In the genomic region with DNA sequence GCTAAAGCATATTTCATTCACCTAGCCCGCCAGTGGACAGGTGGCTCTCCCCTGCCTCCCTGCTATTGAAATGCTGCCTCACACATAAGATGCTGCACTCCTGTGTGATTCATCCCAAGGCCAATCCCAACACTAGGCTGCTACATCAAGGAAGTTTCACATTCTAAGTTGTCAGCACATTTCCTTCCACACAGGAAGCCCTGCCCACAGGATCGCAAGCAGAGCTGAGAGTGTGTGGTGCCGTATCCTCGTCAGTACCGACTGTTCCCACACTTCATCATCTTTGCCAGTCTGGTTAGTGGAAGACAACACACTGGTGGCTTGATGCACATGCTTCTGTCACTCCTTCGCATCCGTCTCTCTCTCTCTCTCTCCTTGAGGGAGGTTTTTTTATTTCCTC, we compare ENCODE assay signal across 15 cellular contexts.
A peak's percentile ranks its signal among the peaks of the same experiment; 100 is the strongest.
DNase-seq lines count a peak whose midpoint lies in the region; ATAC-seq and TF ChIP-seq lines count a peak whose summit lies in the region.
"Had no signal": no experiment of that assay in that cellular context is flagged by ENCODE, and none has a peak within 500 bp of the region (broad histone marks: within the 10 kb centered on the region; RNA-seq: fewer than 3 reads in every experiment).

No MANE protein-coding gene starts in this region.

- H3K18ac ChIP-seq in neuronal stem cell (ENCODE audit: low read length): no peak overlapping the region

- no peak overlapping the region for H2AK5ac ChIP-seq in neuronal stem cell (ENCODE audit: low read depth, low read length)

- no peak overlapping the region for H2BK120ac ChIP-seq in neuronal stem cell (ENCODE audit: low read depth, low read length)

- WGBS in neuronal stem cell (ENCODE audit: extremely low coverage in 2 of 2, insufficient read length in 2 of 2, insufficient replicate concordance in 1 of 2), 2 donors: no CpG with 5 or more reads among the region's 7 CpGs

- H3K4me3 ChIP-seq in coronary artery (no peak overlapping the region), neuronal stem cell (ENCODE audit: low read length in 2 of 2) (peak overlapping the region in 1 of 2 donors; percentile 38)
- H3K4me3 ChIP-seq: HAP-1 had no signal

- H2AFZ ChIP-seq in neuronal stem cell (ENCODE audit: low read length): no peak overlapping the region

- H3K79me1 ChIP-seq in neuronal stem cell (ENCODE audit: low read depth, low read length): no peaks in the 10 kb centered on the region

- no peak overlapping the region for H2BK15ac ChIP-seq in neuronal stem cell (ENCODE audit: low read length)

- H3K9me3 ChIP-seq in neuronal stem cell (replicated peaks in 1 of 2; ENCODE audit: control insufficient read depth in 2 of 2, insufficient read depth in 1 of 2, low read depth in 1 of 2, low read length in 2 of 2): peaks cover 0 to 8% of the 10 kb centered on the region in 2 donors
- H3K9me3 ChIP-seq: HAP-1 had no signal

- H3K4ac ChIP-seq in neuronal stem cell (ENCODE audit: low read length): no peak overlapping the region

- H3K4me1 ChIP-seq in neuronal stem cell (ENCODE audit: control insufficient read depth in 2 of 2, insufficient read depth in 1 of 2, low read depth in 1 of 2, low read length in 2 of 2): no peaks in the 10 kb centered on the region
- H3K4me1 ChIP-seq: HAP-1 had no signal

- no peak overlapping the region for H3K23ac ChIP-seq in neuronal stem cell (ENCODE audit: low read depth, low read length, poor library complexity)

- H3K4me3 Mint-ChIP-seq in stimulated activated naive CD8-positive, alpha-beta T cell treated with anti-CD3 and anti-CD28 coated beads, Interleukin-15, amount 100 ng/mL, for 72 hours: no peak overlapping the region
- H3K4me3 Mint-ChIP-seq: CD8-positive, alpha-beta T cell had no signal

- H2BK5ac ChIP-seq in neuronal stem cell (ENCODE audit: low read length): no peak overlapping the region

- H3K27ac ChIP-seq in coronary artery (no peak overlapping the region), neuronal stem cell (replicated peaks; ENCODE audit: low read length) (no peak overlapping the region)

- no peak overlapping the region for H4K8ac ChIP-seq in neuronal stem cell (ENCODE audit: low read depth, low read length)

- no peak for TF ChIP-seq CTCF in coronary artery (IDR thresholded peaks at IDR 0.05)

- H3K27me3 Mint-ChIP-seq in stimulated activated naive CD8-positive, alpha-beta T cell treated with anti-CD3 and anti-CD28 coated beads, Interleukin-15, amount 100 ng/mL, for 72 hours: peaks cover 26% of the 10 kb centered on the region

- H3K4me1 Mint-ChIP-seq in stimulated activated naive CD8-positive, alpha-beta T cell treated with anti-CD3 and anti-CD28 coated beads, Interleukin-15, amount 100 ng/mL, for 72 hours: no peaks in the 10 kb centered on the region

- H3K14ac ChIP-seq in neuronal stem cell (ENCODE audit: low read length): no peak overlapping the region

- H3K4me2 ChIP-seq in neuronal stem cell (ENCODE audit: insufficient read depth, low read length, poor library complexity, severe bottlenecking): no peak overlapping the region

- no peak overlapping the region for H2BK12ac ChIP-seq in neuronal stem cell (ENCODE audit: low read length)

- no peak overlapping the region for H4K91ac ChIP-seq in neuronal stem cell (ENCODE audit: low read depth, low read length, poor library complexity)

- DNase-seq in cardiac septum (ENCODE audit: low spot score) (peak; percentile 47), left ventricle myocardium superior (no peak), coronary artery (ENCODE audit: low spot score) (peak; percentile 40), neuronal stem cell (ENCODE audit: low spot score) (no peak), ureter (ENCODE audit: low spot score) (peak; percentile 14), AG08395 (ENCODE audit: low spot score) (no peak)
- DNase-seq in stimulated activated naive CD8-positive, alpha-beta T cell treated with anti-CD3 and anti-CD28 coated beads, Interleukin-15, amount 100 ng/mL, for 72 hours: no peak
- DNase-seq: ACHN; AML-193; Calu3; CD8-positive, alpha-beta T cell; DMS79 treated with DMSO at 0.1 percent for 48 hours; GF-D8 had no signal

- no peaks in the 10 kb centered on the region for H3K36me3 ChIP-seq in neuronal stem cell (replicated peaks in 1 of 2; ENCODE audit: control insufficient read depth in 2 of 2, insufficient read depth in 2 of 2, low read length in 2 of 2)
- H3K36me3 ChIP-seq: HAP-1 had no signal

- H3K27me3 ChIP-seq in neuronal stem cell (ENCODE audit: control insufficient read depth in 3 of 3, insufficient read depth in 3 of 3, low read depth in 1 of 3, low read length in 3 of 3): peaks cover 0 to 3% (median 2%) of the 10 kb centered on the region in 3 experiments

- intact Hi-C loops in cardiac septum (cut with DNase I) (no loop called here), left ventricle myocardium superior (cut with micrococcal nuclease) (no loop called here)

- no peak for ATAC-seq in left ventricle myocardium superior
- ATAC-seq in HG02973 (IDR thresholded peaks at IDR 0.05; ENCODE audit: unreplicated experiment): no peak
- ATAC-seq in stimulated activated naive CD8-positive, alpha-beta T cell treated with anti-CD3 and anti-CD28 coated beads, Interleukin-15, amount 100 ng/mL, for 72 hours: no peak
- ATAC-seq: CD8-positive, alpha-beta T cell had no signal

- peak overlapping the region; percentile 9 for H3K9ac ChIP-seq in neuronal stem cell (ENCODE audit: low read depth, low read length, poor library complexity)

- H3K27ac Mint-ChIP-seq in stimulated activated naive CD8-positive, alpha-beta T cell treated with anti-CD3 and anti-CD28 coated beads, Interleukin-15, amount 100 ng/mL, for 72 hours: no peak overlapping the region
- H3K27ac Mint-ChIP-seq: CD8-positive, alpha-beta T cell had no signal

- peaks cover 11 to 21% of the 10 kb centered on the region in 2 donors for H3K9me3 Mint-ChIP-seq in stimulated activated naive CD8-positive, alpha-beta T cell treated with anti-CD3 and anti-CD28 coated beads, Interleukin-15, amount 100 ng/mL, for 72 hours

Comparison
In these comparisons a context has a peak if more than half of its experiments do, and no peak if none do; other contexts are left out.
1. DNase-seq: peak in cardiac septum (single experiment), coronary artery (single experiment) and ureter (single experiment); none in left ventricle myocardium superior (single experiment), neuronal stem cell (single experiment), AG08395 (single experiment) and stimulated activated naive CD8-positive, alpha-beta T cell treated with anti-CD3 and anti-CD28 coated beads, Interleukin-15, amount 100 ng/mL, for 72 hours (0 of 2).